2 cellular contexts compared by ENCODE assay signal in genomic region chr1:235264327-235264726, GRCh38.
TF ChIP-seq lines count a peak whose summit lies in the region.

No MANE protein-coding gene starts in this region.

TF ChIP-seq in SK-N-SH treated with all-trans-retinoic acid at 6 μM for 48 hours, 23 proteins besides CTCF, POLR2A, EP300 and RAD21 (continued from another document):
- TF ChIP-seq PATZ1 (CRISPR knock-in tag; IDR thresholded peaks at IDR 0.05; ENCODE audit: borderline replicate concordance) (no peak), CSRNP3 (CRISPR knock-in tag; IDR thresholded peaks at IDR 0.05) (no peak), CSDC2 (CRISPR knock-in tag; IDR thresholded peaks at IDR 0.05) (no peak), SNAI2 (CRISPR knock-in tag; IDR thresholded peaks at IDR 0.05) (no peak), ZNF70 (CRISPR knock-in tag; IDR thresholded peaks at IDR 0.05) (no peak), OSR1 (CRISPR knock-in tag; IDR thresholded peaks at IDR 0.05) (no peak), ARNTL (CRISPR knock-in tag; IDR thresholded peaks at IDR 0.05; ENCODE audit: borderline replicate concordance, low read depth) (no peak), TCF4 (CRISPR knock-in tag; IDR thresholded peaks at IDR 0.05; ENCODE audit: borderline replicate concordance) (no peak)

TF ChIP-seq in SK-N-SH, 30 proteins besides CTCF, POLR2A, EP300 and RAD21 (continued from another document):
- TF ChIP-seq TCF12 (IDR thresholded peaks at IDR 0.05) = no peak
- TF ChIP-seq TEAD4 (IDR thresholded peaks at IDR 0.05; ENCODE audit: borderline replicate concordance, insufficient read depth) = no peak
- TF ChIP-seq GATA2 (CRISPR knock-in tag; IDR thresholded peaks at IDR 0.05) = no peak
- TF ChIP-seq RXRA (IDR thresholded peaks at IDR 0.05; ENCODE audit: borderline replicate concordance, low read depth) = no peak
